8 cellular contexts compared by ENCODE assay signal in genomic region chr19:2542341-2543069, GRCh38.
A peak's percentile ranks its signal among the peaks of the same experiment; 100 is the strongest.
DNase-seq lines count a peak whose midpoint lies in the region; ATAC-seq and TF ChIP-seq lines count a peak whose summit lies in the region.

No MANE protein-coding gene starts in this region.

- WGBS in hepatocyte (ENCODE audit: low lambda C conversion rate, missing lambda C conversion rate): 81% methylated on average over 21 of the region's 22 CpGs

- TF ChIP-seq CTCF in GM23338 (conservative IDR thresholded peaks at IDR 0.05; ENCODE audit: low read depth in 2 of 2) (no peak), hepatocyte (IDR thresholded peaks at IDR 0.05; ENCODE audit: poor library complexity) (no peak)

- no peaks in the 10 kb centered on the region for H3K9me3 Mint-ChIP-seq in GM23338

- H4K20me1 ChIP-seq in GM23338 (replicated peaks; ENCODE audit: insufficient read depth) (no peaks in the 10 kb centered on the region), hepatocyte (ENCODE audit: insufficient read depth, poor library complexity, severe bottlenecking) (no peaks in the 10 kb centered on the region)

- peaks cover 30% of the 10 kb centered on the region for H3K4me1 Mint-ChIP-seq in GM23338
- H3K4me1 Mint-ChIP-seq in T-helper 17 cell: peaks cover 13% of the 10 kb centered on the region

- no peaks in the 10 kb centered on the region for H3K79me2 ChIP-seq in GM23338 (replicated peaks; ENCODE audit: insufficient read depth)
- no peaks in the 10 kb centered on the region for H3K79me2 ChIP-seq in hepatocyte

- no peaks in the 10 kb centered on the region for H3K9me3 ChIP-seq in T-helper 17 cell (ENCODE audit: control insufficient read depth, low read length, poor library complexity, severe bottlenecking)
- H3K9me3 ChIP-seq in hepatocyte (ENCODE audit: low read depth): no peaks in the 10 kb centered on the region

- peak; percentile 69 for DNase-seq in GM23338 (ENCODE audit: low spot score)
- no peak for DNase-seq in T-helper 17 cell
- DNase-seq in hepatocyte (ENCODE audit: low spot score): no peak
- DNase-seq in NCI-H2227 treated with DMSO at 0.1 percent for 48 hours (lab: John Stamatoyannopoulos, UW): no peak
- DNase-seq in NCI-H2081 (lab: John Stamatoyannopoulos, UW): no peak
- DNase-seq in mesenteric fat pad (ENCODE audit: low spot score): no peak

- peaks cover 27% of the 10 kb centered on the region for H3K27me3 Mint-ChIP-seq in GM23338 (ENCODE audit: insufficient read depth, low read depth, poor library complexity)
- H3K27me3 Mint-ChIP-seq in T-helper 17 cell: no peaks in the 10 kb centered on the region

- H3K27ac ChIP-seq in GM23338 (ENCODE audit: low read depth): peak overlapping the region; percentile 99
- peak overlapping the region; percentile 96 for H3K27ac ChIP-seq in hepatocyte
- H3K27ac ChIP-seq in skin epidermis: peak overlapping the region in 20 of 21 experiments; percentile 65 to 94 (median 83)

- H3K4me3 Mint-ChIP-seq in GM23338: no peak overlapping the region; the same call in 2 of the 3 replicates
- H3K4me3 Mint-ChIP-seq in T-helper 17 cell: peak overlapping the region; percentile 36

- H3K27me3 ChIP-seq in GM23338 (ENCODE audit: insufficient read depth) (no peaks in the 10 kb centered on the region), hepatocyte (no peaks in the 10 kb centered on the region)

- H2AFZ ChIP-seq in GM23338 (no peak overlapping the region), hepatocyte (no peak overlapping the region)

- H3K36me3 Mint-ChIP-seq in GM23338 (ENCODE audit: low read depth): no peaks in the 10 kb centered on the region; the same call in 2 of the 3 replicates
- H3K36me3 Mint-ChIP-seq in T-helper 17 cell (ENCODE audit: low read depth): no peaks in the 10 kb centered on the region

- peaks cover 40% of the 10 kb centered on the region for H3K4me1 ChIP-seq in GM23338 (ENCODE audit: insufficient read depth)
- H3K4me1 ChIP-seq in hepatocyte (ENCODE audit: insufficient read depth): peaks cover 57% of the 10 kb centered on the region

- peak overlapping the region; percentile 65 for H3K27ac Mint-ChIP-seq in GM23338
- H3K27ac Mint-ChIP-seq in T-helper 17 cell: no peak overlapping the region

- no peak overlapping the region for H3K4me3 ChIP-seq in GM23338
- H3K4me3 ChIP-seq in hepatocyte: no peak overlapping the region
- H3K4me3 ChIP-seq in skin epidermis: no peak overlapping the region

- H3F3A ChIP-seq in GM23338 (replicated peaks; ENCODE audit: low read depth): peaks cover 26% of the 10 kb centered on the region

- H3K9me2 ChIP-seq in GM23338 (ENCODE audit: insufficient read depth) (no peaks in the 10 kb centered on the region), hepatocyte (replicated peaks; ENCODE audit: insufficient read depth) (no peaks in the 10 kb centered on the region)

- H3K36me3 ChIP-seq in GM23338 (ENCODE audit: insufficient read depth): no peaks in the 10 kb centered on the region
- no peaks in the 10 kb centered on the region for H3K36me3 ChIP-seq in hepatocyte (replicated peaks; ENCODE audit: insufficient read depth, low read depth)

- ATAC-seq in GM23338: no peak
- ATAC-seq in T-helper 17 cell: no peak
- no peak for ATAC-seq in HG03175 (IDR thresholded peaks at IDR 0.05; ENCODE audit: unreplicated experiment)

- H3K4me2 ChIP-seq in GM23338 (peak overlapping the region; percentile 79; the same call in 1 of the 2 replicates), hepatocyte (peak overlapping the region; percentile 68)

TF ChIP-seq in GM23338, 12 proteins besides CTCF, POLR2A, EP300 and RAD21 (continues in another document):
- TF ChIP-seq EZH2phosphoT487 (IDR thresholded peaks at IDR 0.05; ENCODE audit: unreplicated experiment) (no peak), REST (IDR thresholded peaks at IDR 0.05; ENCODE audit: unreplicated experiment) (no peak), JUNB (IDR thresholded peaks at IDR 0.05; ENCODE audit: unreplicated experiment) (no peak), ZNF114 (CRISPR knock-in tag; IDR thresholded peaks at IDR 0.05) (no peak), ZNF462 (CRISPR knock-in tag; IDR thresholded peaks at IDR 0.05) (no peak), EZH2 (IDR thresholded peaks at IDR 0.05; ENCODE audit: low read depth, unreplicated experiment) (no peak), ZNF331 (CRISPR knock-in tag; IDR thresholded peaks at IDR 0.05; ENCODE audit: low read depth) (no peak), POLR2AphosphoS5 (IDR thresholded peaks at IDR 0.05; ENCODE audit: low read depth) (no peak), STAT1 (IDR thresholded peaks at IDR 0.05; ENCODE audit: unreplicated experiment) (no peak), NANOG (IDR thresholded peaks at IDR 0.05; ENCODE audit: borderline replicate concordance) (no peak)
